13 cellular contexts compared by ENCODE assay signal in genomic region chr10:78959901-78960300, GRCh38.
DNase-seq lines count a peak whose midpoint lies in the region; ATAC-seq and TF ChIP-seq lines count a peak whose summit lies in the region.
"Had no signal": no experiment of that assay in that cellular context is flagged by ENCODE, and none has a peak within 500 bp of the region (broad histone marks: within the 10 kb centered on the region; RNA-seq: fewer than 3 reads in every experiment).

No MANE protein-coding gene starts in this region.

- no peaks in the 10 kb centered on the region for H3K36me3 ChIP-seq in rectal smooth muscle tissue (ENCODE audit: control insufficient read depth, insufficient read depth, low read length)
- H3K36me3 ChIP-seq: SJCRH30 had no signal

- H3K27me3 Mint-ChIP-seq in WTC11 (ENCODE audit: low read depth) (no peaks in the 10 kb centered on the region), chondrocyte (ENCODE audit: low read depth) (no peaks in the 10 kb centered on the region)

- no peaks in the 10 kb centered on the region for H3K36me3 Mint-ChIP-seq in WTC11
- H3K36me3 Mint-ChIP-seq in chondrocyte (ENCODE audit: low read depth): no peaks in the 10 kb centered on the region

- 0 out of 2 replicates have a peak overlapping the region, but pooled peaks have one; percentile 5 for H3K27ac Mint-ChIP-seq in WTC11
- no peak overlapping the region for H3K27ac Mint-ChIP-seq in chondrocyte (ENCODE audit: unreplicated experiment)
- H3K27ac Mint-ChIP-seq: H9 had no signal

- H3K9ac ChIP-seq in rectal smooth muscle tissue (ENCODE audit: low read length): no peak overlapping the region

- no peak overlapping the region for H3K4me3 ChIP-seq in AG10803 (ENCODE audit: low read length)
- H3K4me3 ChIP-seq in fibroblast of the aortic adventitia (ENCODE audit: low read depth, low read length): no peak overlapping the region
- H3K4me3 ChIP-seq in rectal smooth muscle tissue (ENCODE audit: low read length): no peak overlapping the region
- H3K4me3 ChIP-seq: SJCRH30 had no signal

- no peaks in the 10 kb centered on the region for H3K27me3 ChIP-seq in rectal smooth muscle tissue (ENCODE audit: control insufficient read depth, insufficient read depth, low read length)
- H3K27me3 ChIP-seq: SJCRH30 had no signal

- peak overlapping the region; percentile 48 for H3K27ac ChIP-seq in rectal smooth muscle tissue (ENCODE audit: low read depth, low read length)
- H3K27ac ChIP-seq: SJCRH30 had no signal

- H3K4me1 ChIP-seq in rectal smooth muscle tissue (ENCODE audit: control insufficient read depth, insufficient read depth, low read length): peaks cover 11% of the 10 kb centered on the region

- H3K4me3 Mint-ChIP-seq in WTC11 (no peak overlapping the region), chondrocyte (ENCODE audit: unreplicated experiment) (no peak overlapping the region)
- H3K4me3 Mint-ChIP-seq: H9 had no signal

- H3K9me3 Mint-ChIP-seq in WTC11 (no peaks in the 10 kb centered on the region), chondrocyte (ENCODE audit: low read depth) (no peaks in the 10 kb centered on the region)
- H3K9me3 Mint-ChIP-seq: H9 had no signal

- DNase-seq in AG10803 (ENCODE audit: low read depth): peak; percentile 41
- no peak for DNase-seq in WTC11 (ENCODE audit: low spot score)
- DNase-seq in fibroblast of the aortic adventitia (ENCODE audit: low read depth): peak; percentile 63
- no peak for DNase-seq in stimulated activated CD4-positive, alpha-beta T cell treated with anti-CD3 and anti-CD28 coated beads, Interleukin-12 subunit alpha, Interleukin-12 subunit beta, amount 100 ng/mL, for 4 hours
- no peak for DNase-seq in chondrocyte (ENCODE audit: low spot score)
- DNase-seq: H9, NCI-H1930, NCI-H774, RPMI8226 had no signal

- TF ChIP-seq CTCF in AG10803 (conservative IDR thresholded peaks at IDR 0.05; ENCODE audit: low read length) (no peak), WTC11 (IDR thresholded peaks at IDR 0.05) (no peak), fibroblast of the aortic adventitia (IDR thresholded peaks at IDR 0.05; ENCODE audit: insufficient read depth, low read length) (no peak), chondrocyte (IDR thresholded peaks at IDR 0.05) (no peak)

- CTCF ChIA-PET in WTC11 (lab: Charles Lee): no interaction called here

- POLR2A ChIA-PET in WTC11 (lab: Charles Lee): interaction anchor here (0.5 kb wide), 1 partner anchor 101 kb away, joined by 3 read pairs; no protein-coding TSS in a partner anchor

- H3K4me1 Mint-ChIP-seq in WTC11 (peaks cover 33% of the 10 kb centered on the region), chondrocyte (ENCODE audit: low read depth) (peaks cover 31% of the 10 kb centered on the region)

- ATAC-seq in WTC11 (no peak), GM19328 (IDR thresholded peaks at IDR 0.05; ENCODE audit: unreplicated experiment) (no peak), HG02623 (IDR thresholded peaks at IDR 0.05; ENCODE audit: unreplicated experiment) (no peak)

TF ChIP-seq in WTC11, 78 proteins besides CTCF, POLR2A, EP300 and RAD21:
- TF ChIP-seq, protein P1, sequence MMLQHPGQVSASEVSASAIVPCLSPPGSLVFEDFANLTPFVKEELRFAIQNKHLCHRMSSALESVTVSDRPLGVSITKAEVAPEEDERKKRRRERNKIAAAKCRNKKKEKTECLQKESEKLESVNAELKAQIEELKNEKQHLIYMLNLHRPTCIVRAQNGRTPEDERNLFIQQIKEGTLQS (CRISPR knock-in tag; conservative IDR thresholded peaks at IDR 0.05): no peak
- TF ChIP-seq ESRRA (CRISPR knock-in tag; IDR thresholded peaks at IDR 0.05; ENCODE audit: borderline replicate concordance): no peak
- TF ChIP-seq RELA (CRISPR knock-in tag; IDR thresholded peaks at IDR 0.05; ENCODE audit: borderline replicate concordance): no peak
- TF ChIP-seq, protein P2, sequence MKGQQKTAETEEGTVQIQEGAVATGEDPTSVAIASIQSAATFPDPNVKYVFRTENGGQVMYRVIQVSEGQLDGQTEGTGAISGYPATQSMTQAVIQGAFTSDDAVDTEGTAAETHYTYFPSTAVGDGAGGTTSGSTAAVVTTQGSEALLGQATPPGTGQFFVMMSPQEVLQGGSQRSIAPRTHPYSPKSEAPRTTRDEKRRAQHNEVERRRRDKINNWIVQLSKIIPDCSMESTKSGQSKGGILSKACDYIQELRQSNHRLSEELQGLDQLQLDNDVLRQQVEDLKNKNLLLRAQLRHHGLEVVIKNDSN (CRISPR knock-in tag; IDR thresholded peaks at IDR 0.05): no peak
- no peak for TF ChIP-seq ZNF263 (CRISPR knock-in tag; IDR thresholded peaks at IDR 0.05; ENCODE audit: low read depth)
- TF ChIP-seq, protein P3, sequence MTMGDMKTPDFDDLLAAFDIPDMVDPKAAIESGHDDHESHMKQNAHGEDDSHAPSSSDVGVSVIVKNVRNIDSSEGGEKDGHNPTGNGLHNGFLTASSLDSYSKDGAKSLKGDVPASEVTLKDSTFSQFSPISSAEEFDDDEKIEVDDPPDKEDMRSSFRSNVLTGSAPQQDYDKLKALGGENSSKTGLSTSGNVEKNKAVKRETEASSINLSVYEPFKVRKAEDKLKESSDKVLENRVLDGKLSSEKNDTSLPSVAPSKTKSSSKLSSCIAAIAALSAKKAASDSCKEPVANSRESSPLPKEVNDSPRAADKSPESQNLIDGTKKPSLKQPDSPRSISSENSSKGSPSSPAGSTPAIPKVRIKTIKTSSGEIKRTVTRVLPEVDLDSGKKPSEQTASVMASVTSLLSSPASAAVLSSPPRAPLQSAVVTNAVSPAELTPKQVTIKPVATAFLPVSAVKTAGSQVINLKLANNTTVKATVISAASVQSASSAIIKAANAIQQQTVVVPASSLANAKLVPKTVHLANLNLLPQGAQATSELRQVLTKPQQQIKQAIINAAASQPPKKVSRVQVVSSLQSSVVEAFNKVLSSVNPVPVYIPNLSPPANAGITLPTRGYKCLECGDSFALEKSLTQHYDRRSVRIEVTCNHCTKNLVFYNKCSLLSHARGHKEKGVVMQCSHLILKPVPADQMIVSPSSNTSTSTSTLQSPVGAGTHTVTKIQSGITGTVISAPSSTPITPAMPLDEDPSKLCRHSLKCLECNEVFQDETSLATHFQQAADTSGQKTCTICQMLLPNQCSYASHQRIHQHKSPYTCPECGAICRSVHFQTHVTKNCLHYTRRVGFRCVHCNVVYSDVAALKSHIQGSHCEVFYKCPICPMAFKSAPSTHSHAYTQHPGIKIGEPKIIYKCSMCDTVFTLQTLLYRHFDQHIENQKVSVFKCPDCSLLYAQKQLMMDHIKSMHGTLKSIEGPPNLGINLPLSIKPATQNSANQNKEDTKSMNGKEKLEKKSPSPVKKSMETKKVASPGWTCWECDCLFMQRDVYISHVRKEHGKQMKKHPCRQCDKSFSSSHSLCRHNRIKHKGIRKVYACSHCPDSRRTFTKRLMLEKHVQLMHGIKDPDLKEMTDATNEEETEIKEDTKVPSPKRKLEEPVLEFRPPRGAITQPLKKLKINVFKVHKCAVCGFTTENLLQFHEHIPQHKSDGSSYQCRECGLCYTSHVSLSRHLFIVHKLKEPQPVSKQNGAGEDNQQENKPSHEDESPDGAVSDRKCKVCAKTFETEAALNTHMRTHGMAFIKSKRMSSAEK (CRISPR knock-in tag; IDR thresholded peaks at IDR 0.05; ENCODE audit: borderline replicate concordance): no peak
- TF ChIP-seq IRF2 (CRISPR knock-in tag; IDR thresholded peaks at IDR 0.05; ENCODE audit: borderline replicate concordance, low read depth): no peak
- no peak for TF ChIP-seq ETV6 (CRISPR knock-in tag; IDR thresholded peaks at IDR 0.05)
- TF ChIP-seq MLX (CRISPR knock-in tag; IDR thresholded peaks at IDR 0.05): no peak
- TF ChIP-seq, protein P4, sequence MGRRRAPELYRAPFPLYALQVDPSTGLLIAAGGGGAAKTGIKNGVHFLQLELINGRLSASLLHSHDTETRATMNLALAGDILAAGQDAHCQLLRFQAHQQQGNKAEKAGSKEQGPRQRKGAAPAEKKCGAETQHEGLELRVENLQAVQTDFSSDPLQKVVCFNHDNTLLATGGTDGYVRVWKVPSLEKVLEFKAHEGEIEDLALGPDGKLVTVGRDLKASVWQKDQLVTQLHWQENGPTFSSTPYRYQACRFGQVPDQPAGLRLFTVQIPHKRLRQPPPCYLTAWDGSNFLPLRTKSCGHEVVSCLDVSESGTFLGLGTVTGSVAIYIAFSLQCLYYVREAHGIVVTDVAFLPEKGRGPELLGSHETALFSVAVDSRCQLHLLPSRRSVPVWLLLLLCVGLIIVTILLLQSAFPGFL (CRISPR knock-in tag; IDR thresholded peaks at IDR 0.05; ENCODE audit: borderline replicate concordance): no peak
TF ChIP-seq in WTC11: peak in this region for 0.

Comparison
In these comparisons a context has a peak if more than half of its experiments do, and no peak if none do; other contexts are left out.
1. DNase-seq: peak in AG10803 (single experiment) and fibroblast of the aortic adventitia (single experiment); none in WTC11 (single experiment), stimulated activated CD4-positive, alpha-beta T cell treated with anti-CD3 and anti-CD28 coated beads, Interleukin-12 subunit alpha, Interleukin-12 subunit beta, amount 100 ng/mL, for 4 hours (single experiment) and chondrocyte (single experiment).